Comparison of ENCODE assay signal across 9 cellular contexts in genomic region chr16:85390511-85391174, GRCh38.
DNase-seq lines count a peak whose midpoint lies in the region; ATAC-seq lines count a peak whose summit lies in the region.
"Had no signal": no experiment of that assay in that cellular context is flagged by ENCODE, and none has a peak within 500 bp of the region (broad histone marks: within the 10 kb centered on the region; RNA-seq: fewer than 3 reads in every experiment).

No MANE protein-coding gene starts in this region.

- peak; percentile 6 for DNase-seq in activated T-cell treated with anti-CD3 and anti-CD28 coated beads, Interleukin-2, amount 50 U/mL, for 1 hour
- DNase-seq in activated T-cell treated with anti-CD3 and anti-CD28 coated beads, Interleukin-2, amount 50 U/mL, for 4 hours = no peak
- peak; percentile 99 for DNase-seq in amniotic epithelial cell (ENCODE audit: low read depth)
- peak; percentile 92 for DNase-seq in kidney glomerular epithelial cell (lab: John Stamatoyannopoulos, UW)
- DNase-seq in aorta = peak; percentile 86 to 95
- DNase-seq in GM19238 (ENCODE audit: insufficient read length, low spot score) = no peak
- no peak for DNase-seq in NCI-H1048 (lab: John Stamatoyannopoulos, UW)
- DNase-seq in activated T-helper 2 cell treated with anti-CD3 and anti-CD28 coated beads, Interferon-gamma antibody, Interleukin-2, Interleukin-4, amounts not matched to agents 10 μg/mL and 5 μg/mL and 100 μg/mL, durations not matched to agents 14 hours and 24 hours and 36 hours (ENCODE audit: low spot score) = no peak

- H3K9me3 ChIP-seq in aorta (ENCODE audit: control insufficient read depth, low read length) = no peaks in the 10 kb centered on the region

- no peaks in the 10 kb centered on the region for H3K4me1 Mint-ChIP-seq in activated T-cell treated with anti-CD3 and anti-CD28 coated beads, Interleukin-2, amount 50 U/mL, for 4 hours (ENCODE audit: low read depth)
- H3K4me1 Mint-ChIP-seq in activated T-helper 2 cell treated with anti-CD3 and anti-CD28 coated beads, Interferon-gamma antibody, Interleukin-2, Interleukin-4, amounts not matched to agents 10 μg/mL and 5 μg/mL and 100 μg/mL, durations not matched to agents 14 hours and 24 hours and 36 hours (ENCODE audit: low read depth) = no peaks in the 10 kb centered on the region
- H3K4me1 Mint-ChIP-seq: T-cell had no signal

- peaks cover 4% of the 10 kb centered on the region for H3K27me3 Mint-ChIP-seq in activated T-cell treated with anti-CD3 and anti-CD28 coated beads, Interleukin-2, amount 50 U/mL, for 4 hours (ENCODE audit: low read depth)
- H3K27me3 Mint-ChIP-seq in activated T-helper 2 cell treated with anti-CD3 and anti-CD28 coated beads, Interferon-gamma antibody, Interleukin-2, Interleukin-4, amounts not matched to agents 10 μg/mL and 5 μg/mL and 100 μg/mL, durations not matched to agents 14 hours and 24 hours and 36 hours (ENCODE audit: low read depth) = no peaks in the 10 kb centered on the region

- no peak overlapping the region for H3K4me3 Mint-ChIP-seq in activated T-cell treated with anti-CD3 and anti-CD28 coated beads, Interleukin-2, amount 50 U/mL, for 4 hours
- H3K4me3 Mint-ChIP-seq in activated T-helper 2 cell treated with anti-CD3 and anti-CD28 coated beads, Interferon-gamma antibody, Interleukin-2, Interleukin-4, amounts not matched to agents 10 μg/mL and 5 μg/mL and 100 μg/mL, durations not matched to agents 14 hours and 24 hours and 36 hours (ENCODE audit: low read depth) = no peak overlapping the region
- H3K4me3 Mint-ChIP-seq: T-cell had no signal

- no peaks in the 10 kb centered on the region for H3K4me1 ChIP-seq in aorta (ENCODE audit: control insufficient read depth in 1 of 2, insufficient read depth in 2 of 2, low read length in 2 of 2)

- H3K9me3 Mint-ChIP-seq in activated T-cell treated with anti-CD3 and anti-CD28 coated beads, Interleukin-2, amount 50 U/mL, for 4 hours = no peaks in the 10 kb centered on the region
- no peaks in the 10 kb centered on the region for H3K9me3 Mint-ChIP-seq in activated T-helper 2 cell treated with anti-CD3 and anti-CD28 coated beads, Interferon-gamma antibody, Interleukin-2, Interleukin-4, amounts not matched to agents 10 μg/mL and 5 μg/mL and 100 μg/mL, durations not matched to agents 14 hours and 24 hours and 36 hours
- H3K9me3 Mint-ChIP-seq: T-cell had no signal

- no peak overlapping the region for H3K27ac Mint-ChIP-seq in activated T-helper 2 cell treated with anti-CD3 and anti-CD28 coated beads, Interferon-gamma antibody, Interleukin-2, Interleukin-4, amounts not matched to agents 10 μg/mL and 5 μg/mL and 100 μg/mL, durations not matched to agents 14 hours and 24 hours and 36 hours
- H3K27ac Mint-ChIP-seq: T-cell had no signal

- intact Hi-C loops in aorta (cut with DNase I) = no loop called here
- intact Hi-C loops in activated T-helper 2 cell treated with anti-CD3 and anti-CD28 coated beads, Interferon-gamma antibody, Interleukin-2, Interleukin-4, amounts not matched to agents 10 μg/mL and 5 μg/mL and 100 μg/mL, durations not matched to agents 14 hours and 24 hours and 36 hours (cut with micrococcal nuclease) = no loop called here

- no peak overlapping the region for H3K4me3 ChIP-seq in aorta (ENCODE audit: low read length in 2 of 2)

- no peaks in the 10 kb centered on the region for H3K36me3 Mint-ChIP-seq in activated T-cell treated with anti-CD3 and anti-CD28 coated beads, Interleukin-2, amount 50 U/mL, for 4 hours (ENCODE audit: insufficient read depth)
- H3K36me3 Mint-ChIP-seq in activated T-helper 2 cell treated with anti-CD3 and anti-CD28 coated beads, Interferon-gamma antibody, Interleukin-2, Interleukin-4, amounts not matched to agents 10 μg/mL and 5 μg/mL and 100 μg/mL, durations not matched to agents 14 hours and 24 hours and 36 hours (ENCODE audit: low read depth) = no peaks in the 10 kb centered on the region
- H3K36me3 Mint-ChIP-seq: T-cell had no signal

- no peaks in the 10 kb centered on the region for H3K27me3 ChIP-seq in aorta (ENCODE audit: control insufficient read depth in 1 of 2, insufficient read depth in 2 of 2, low read length in 1 of 2)

- no peaks in the 10 kb centered on the region for H3K36me3 ChIP-seq in aorta (ENCODE audit: control insufficient read depth in 1 of 2, insufficient read depth in 2 of 2, low read length in 1 of 2)

- no peak for ATAC-seq in activated T-cell treated with anti-CD3 and anti-CD28 coated beads, Interleukin-2, amount 50 U/mL, for 4 hours
- peak; percentile 68 for ATAC-seq in aorta (ENCODE audit: low FRiP score)
- ATAC-seq: T-cell had no signal

- no peak overlapping the region for H3K27ac ChIP-seq in aorta (ENCODE audit: low read depth in 1 of 2, low read length in 2 of 2)

- WGBS in aorta, 2 donors = 9 to 31% methylated on average over 24 of the region's 24 CpGs

Comparison
In these comparisons a context has a peak if more than half of its experiments do, and no peak if none do; other contexts are left out.
1. DNase-seq: peak in activated T-cell treated with anti-CD3 and anti-CD28 coated beads, Interleukin-2, amount 50 U/mL, for 1 hour (single experiment), amniotic epithelial cell (single experiment), kidney glomerular epithelial cell (single experiment) and aorta (2 of 2); none in activated T-cell treated with anti-CD3 and anti-CD28 coated beads, Interleukin-2, amount 50 U/mL, for 4 hours (single experiment), GM19238 (single experiment), NCI-H1048 (single experiment) and activated T-helper 2 cell treated with anti-CD3 and anti-CD28 coated beads, Interferon-gamma antibody, Interleukin-2, Interleukin-4, amounts not matched to agents 10 μg/mL and 5 μg/mL and 100 μg/mL, durations not matched to agents 14 hours and 24 hours and 36 hours (single experiment).